Comparison of ENCODE assay signal across 1 cellular context in the genomic region with DNA sequence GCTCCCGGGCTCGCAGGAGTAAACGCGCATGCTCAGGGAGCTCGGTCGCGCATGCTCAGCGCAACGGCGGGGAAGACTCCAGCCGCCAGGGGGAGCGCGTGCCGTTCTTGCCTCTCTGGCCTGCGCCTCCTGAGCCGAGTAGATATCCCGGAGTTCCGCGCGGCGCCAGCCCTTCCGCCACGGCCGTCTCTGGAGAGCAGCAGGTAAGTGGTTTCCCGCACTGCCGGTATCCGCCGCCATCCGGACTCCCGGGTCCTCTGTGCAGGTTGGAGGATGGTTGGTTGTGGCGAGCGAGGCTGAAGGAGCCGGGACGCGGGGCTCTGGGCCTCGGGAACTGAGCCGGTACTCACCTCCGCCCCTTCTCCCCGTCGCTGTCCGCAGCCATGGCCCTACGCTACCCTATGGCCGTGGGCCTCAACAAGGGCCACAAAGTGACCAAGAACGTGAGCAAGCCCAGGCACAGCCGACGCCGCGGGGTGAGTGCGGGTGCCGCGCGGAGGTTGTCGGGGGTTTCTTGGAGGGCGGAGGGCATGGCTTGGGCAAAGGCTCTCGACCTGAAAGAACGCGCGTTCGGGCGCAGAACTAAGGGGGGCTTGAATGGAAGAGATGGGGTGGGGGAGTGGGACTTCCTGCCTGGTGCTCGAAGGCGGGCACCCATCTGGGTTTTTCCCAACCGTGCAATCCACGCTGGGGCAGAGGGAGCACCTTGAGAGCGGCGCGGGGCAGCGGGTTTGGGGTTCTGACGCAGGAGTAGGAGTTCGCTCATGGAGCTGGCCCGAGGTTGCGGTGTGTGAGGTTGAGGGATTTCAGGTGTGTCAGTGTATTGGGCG.
TF ChIP-seq lines count a peak whose summit lies in the region.

A gene (plus strand): TSS at position 171 of the 830 bp plus-strand sequence. CDS start 213 bp downstream, at position 384.

TF ChIP-seq in GM12878, 131 proteins besides CTCF, POLR2A, EP300 and RAD21 (continued from another document):
- TF ChIP-seq, protein P1, sequence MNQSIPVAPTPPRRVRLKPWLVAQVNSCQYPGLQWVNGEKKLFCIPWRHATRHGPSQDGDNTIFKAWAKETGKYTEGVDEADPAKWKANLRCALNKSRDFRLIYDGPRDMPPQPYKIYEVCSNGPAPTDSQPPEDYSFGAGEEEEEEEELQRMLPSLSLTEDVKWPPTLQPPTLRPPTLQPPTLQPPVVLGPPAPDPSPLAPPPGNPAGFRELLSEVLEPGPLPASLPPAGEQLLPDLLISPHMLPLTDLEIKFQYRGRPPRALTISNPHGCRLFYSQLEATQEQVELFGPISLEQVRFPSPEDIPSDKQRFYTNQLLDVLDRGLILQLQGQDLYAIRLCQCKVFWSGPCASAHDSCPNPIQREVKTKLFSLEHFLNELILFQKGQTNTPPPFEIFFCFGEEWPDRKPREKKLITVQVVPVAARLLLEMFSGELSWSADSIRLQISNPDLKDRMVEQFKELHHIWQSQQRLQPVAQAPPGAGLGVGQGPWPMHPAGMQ (IDR thresholded peaks at IDR 0.05; ENCODE audit: borderline replicate concordance) = no peak
- TF ChIP-seq CHD2 (IDR thresholded peaks at IDR 0.05; ENCODE audit: borderline replicate concordance, low read depth, low read length) (peak; percentile 39; the same call in 1 of the 2 replicates), BCL11A (IDR thresholded peaks at IDR 0.05; ENCODE audit: low read depth, low read length) (no peak), SMC3 (IDR thresholded peaks at IDR 0.05; ENCODE audit: borderline replicate concordance, low read length) (peak; percentile 27; the same call in 1 of the 2 replicates), ZNF384 (IDR thresholded peaks at IDR 0.05; ENCODE audit: borderline replicate concordance, low read depth, low read length) (no peak), SRF (IDR thresholded peaks at IDR 0.05; ENCODE audit: low read depth in 2 of 2, low read length in 2 of 2) (no peak), BMI1 (IDR thresholded peaks at IDR 0.05; ENCODE audit: borderline replicate concordance) (no peak), ZSCAN29 (IDR thresholded peaks at IDR 0.05) (peak; percentile 44; the same call in 1 of the 2 replicates), BACH1 (IDR thresholded peaks at IDR 0.05; ENCODE audit: borderline replicate concordance) (peak; percentile 89), STAT1 (conservative IDR thresholded peaks at IDR 0.05) (peak; percentile 99; the same call in 1 of the 2 replicates), NFYA (IDR thresholded peaks at IDR 0.05; ENCODE audit: borderline replicate concordance, low read depth, low read length) (no peak), POLR2AphosphoS2 (IDR thresholded peaks at IDR 0.05; ENCODE audit: low read depth, low read length) (peak; percentile 99), YBX1 (IDR thresholded peaks at IDR 0.05) (no peak), MYB (IDR thresholded peaks at IDR 0.05; ENCODE audit: borderline replicate concordance, low read depth, low read length) (no peak), ZNF274 (IDR thresholded peaks at IDR 0.05; ENCODE audit: insufficient read depth, insufficient read length) (no peak), KDM1A (IDR thresholded peaks at IDR 0.05; ENCODE audit: borderline replicate concordance) (no peak), PML (IDR thresholded peaks at IDR 0.05; ENCODE audit: low read length) (peak; percentile 99; the same call in 1 of the 2 replicates), DPF2 (IDR thresholded peaks at IDR 0.05) (peak; percentile 83), SREBF2 (IDR thresholded peaks at IDR 0.05; ENCODE audit: low read length) (no peak), HDAC2 (IDR thresholded peaks at IDR 0.05) (no peak)
- TF ChIP-seq, protein P2, sequence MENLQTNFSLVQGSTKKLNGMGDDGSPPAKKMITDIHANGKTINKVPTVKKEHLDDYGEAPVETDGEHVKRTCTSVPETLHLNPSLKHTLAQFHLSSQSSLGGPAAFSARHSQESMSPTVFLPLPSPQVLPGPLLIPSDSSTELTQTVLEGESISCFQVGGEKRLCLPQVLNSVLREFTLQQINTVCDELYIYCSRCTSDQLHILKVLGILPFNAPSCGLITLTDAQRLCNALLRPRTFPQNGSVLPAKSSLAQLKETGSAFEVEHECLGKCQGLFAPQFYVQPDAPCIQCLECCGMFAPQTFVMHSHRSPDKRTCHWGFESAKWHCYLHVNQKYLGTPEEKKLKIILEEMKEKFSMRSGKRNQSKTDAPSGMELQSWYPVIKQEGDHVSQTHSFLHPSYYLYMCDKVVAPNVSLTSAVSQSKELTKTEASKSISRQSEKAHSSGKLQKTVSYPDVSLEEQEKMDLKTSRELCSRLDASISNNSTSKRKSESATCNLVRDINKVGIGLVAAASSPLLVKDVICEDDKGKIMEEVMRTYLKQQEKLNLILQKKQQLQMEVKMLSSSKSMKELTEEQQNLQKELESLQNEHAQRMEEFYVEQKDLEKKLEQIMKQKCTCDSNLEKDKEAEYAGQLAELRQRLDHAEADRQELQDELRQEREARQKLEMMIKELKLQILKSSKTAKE (IDR thresholded peaks at IDR 0.05; ENCODE audit: low read depth, poor library complexity, severe bottlenecking) = peak; percentile 18
- TF ChIP-seq, protein P3, sequence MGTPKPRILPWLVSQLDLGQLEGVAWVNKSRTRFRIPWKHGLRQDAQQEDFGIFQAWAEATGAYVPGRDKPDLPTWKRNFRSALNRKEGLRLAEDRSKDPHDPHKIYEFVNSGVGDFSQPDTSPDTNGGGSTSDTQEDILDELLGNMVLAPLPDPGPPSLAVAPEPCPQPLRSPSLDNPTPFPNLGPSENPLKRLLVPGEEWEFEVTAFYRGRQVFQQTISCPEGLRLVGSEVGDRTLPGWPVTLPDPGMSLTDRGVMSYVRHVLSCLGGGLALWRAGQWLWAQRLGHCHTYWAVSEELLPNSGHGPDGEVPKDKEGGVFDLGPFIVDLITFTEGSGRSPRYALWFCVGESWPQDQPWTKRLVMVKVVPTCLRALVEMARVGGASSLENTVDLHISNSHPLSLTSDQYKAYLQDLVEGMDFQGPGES (IDR thresholded peaks at IDR 0.05) = no peak
- TF ChIP-seq, protein P4, sequence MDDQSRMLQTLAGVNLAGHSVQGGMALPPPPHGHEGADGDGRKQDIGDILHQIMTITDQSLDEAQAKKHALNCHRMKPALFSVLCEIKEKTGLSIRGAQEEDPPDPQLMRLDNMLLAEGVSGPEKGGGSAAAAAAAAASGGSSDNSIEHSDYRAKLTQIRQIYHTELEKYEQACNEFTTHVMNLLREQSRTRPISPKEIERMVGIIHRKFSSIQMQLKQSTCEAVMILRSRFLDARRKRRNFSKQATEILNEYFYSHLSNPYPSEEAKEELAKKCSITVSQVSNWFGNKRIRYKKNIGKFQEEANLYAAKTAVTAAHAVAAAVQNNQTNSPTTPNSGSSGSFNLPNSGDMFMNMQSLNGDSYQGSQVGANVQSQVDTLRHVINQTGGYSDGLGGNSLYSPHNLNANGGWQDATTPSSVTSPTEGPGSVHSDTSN (IDR thresholded peaks at IDR 0.05; ENCODE audit: insufficient replicate concordance, low read depth, low read length) = no peak
- TF ChIP-seq, protein P5, sequence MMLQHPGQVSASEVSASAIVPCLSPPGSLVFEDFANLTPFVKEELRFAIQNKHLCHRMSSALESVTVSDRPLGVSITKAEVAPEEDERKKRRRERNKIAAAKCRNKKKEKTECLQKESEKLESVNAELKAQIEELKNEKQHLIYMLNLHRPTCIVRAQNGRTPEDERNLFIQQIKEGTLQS (IDR thresholded peaks at IDR 0.05; ENCODE audit: borderline replicate concordance, extremely low read depth, low read depth, low read length) = 0 out of 2 replicates have a peak, but pooled peaks have one; percentile 36
- TF ChIP-seq, protein P6, sequence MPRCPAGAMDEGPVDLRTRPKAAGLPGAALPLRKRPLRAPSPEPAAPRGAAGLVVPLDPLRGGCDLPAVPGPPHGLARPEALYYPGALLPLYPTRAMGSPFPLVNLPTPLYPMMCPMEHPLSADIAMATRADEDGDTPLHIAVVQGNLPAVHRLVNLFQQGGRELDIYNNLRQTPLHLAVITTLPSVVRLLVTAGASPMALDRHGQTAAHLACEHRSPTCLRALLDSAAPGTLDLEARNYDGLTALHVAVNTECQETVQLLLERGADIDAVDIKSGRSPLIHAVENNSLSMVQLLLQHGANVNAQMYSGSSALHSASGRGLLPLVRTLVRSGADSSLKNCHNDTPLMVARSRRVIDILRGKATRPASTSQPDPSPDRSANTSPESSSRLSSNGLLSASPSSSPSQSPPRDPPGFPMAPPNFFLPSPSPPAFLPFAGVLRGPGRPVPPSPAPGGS (IDR thresholded peaks at IDR 0.05; ENCODE audit: borderline replicate concordance, insufficient read depth, low read depth, low read length, poor library complexity, severe bottlenecking) = no peak
TF ChIP-seq in GM12878: peak in this region for 70.
